14 cellular contexts compared by ENCODE assay signal in the genomic region with DNA sequence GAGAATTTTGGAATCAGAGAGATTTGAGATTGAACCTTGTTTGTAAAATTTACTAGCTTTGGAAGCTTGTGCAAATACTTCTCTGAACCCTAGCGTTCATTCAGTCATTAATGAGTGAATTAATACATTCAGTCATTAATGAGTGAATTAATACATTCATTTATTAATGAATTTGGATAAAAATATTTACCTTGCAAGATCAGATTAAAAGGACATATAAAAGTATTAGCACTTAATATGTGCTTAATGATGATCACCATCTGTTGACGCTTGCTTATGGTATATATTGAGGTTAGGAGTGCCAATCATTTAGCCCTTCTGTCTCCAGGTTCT. TPM values are rescaled to one million over a fixed set of nuclear protein-coding genes. Genes with fewer than 3 reads are reported as not detected.
A peak's percentile ranks its signal among the peaks of the same experiment; 100 is the strongest.
DNase-seq lines count a peak whose midpoint lies in the region; ATAC-seq, FAIRE-seq and TF ChIP-seq lines count a peak whose summit lies in the region.
"Had no signal": no experiment of that assay in that cellular context is flagged by ENCODE, and none has a peak within 500 bp of the region (broad histone marks: within the 10 kb centered on the region; RNA-seq: fewer than 3 reads in every experiment).

No MANE protein-coding gene starts in this region.

- peaks cover 12% of the 10 kb centered on the region for H3K36me3 Mint-ChIP-seq in CD4-positive, CD25-positive, alpha-beta regulatory T cell
- H3K36me3 Mint-ChIP-seq in nephron progenitor cell (ENCODE audit: low read depth) = peaks cover 41% of the 10 kb centered on the region
- H3K36me3 Mint-ChIP-seq: natural killer cell had no signal

- no peaks in the 10 kb centered on the region for H3K9me3 Mint-ChIP-seq in CD4-positive, CD25-positive, alpha-beta regulatory T cell
- peaks cover 26% of the 10 kb centered on the region for H3K9me3 Mint-ChIP-seq in nephron progenitor cell
- H3K9me3 Mint-ChIP-seq: activated naive CD8-positive, alpha-beta T cell treated with anti-CD3 and anti-CD28 coated beads, Interleukin-2, amount 50 U/mL, for 24 hours; natural killer cell; T-helper 2 cell treated with Interferon-gamma antibody and Interleukin-4, amounts not matched to agents 5 μg/mL and 100 μg/mL, for 36 hours had no signal

- no peak for ATAC-seq in CD4-positive, CD25-positive, alpha-beta regulatory T cell (ENCODE audit: low read depth in 2 of 2)
- no peak for ATAC-seq in GM21381 (IDR thresholded peaks at IDR 0.05; ENCODE audit: unreplicated experiment)
- ATAC-seq: activated naive CD8-positive, alpha-beta T cell treated with anti-CD3 and anti-CD28 coated beads, Interleukin-2, amount 50 U/mL, for 24 hours had no signal

- H3K27ac Mint-ChIP-seq in CD4-positive, CD25-positive, alpha-beta regulatory T cell = no peak overlapping the region
- peak overlapping the region; percentile 86 for H3K27ac Mint-ChIP-seq in nephron progenitor cell
- H3K27ac Mint-ChIP-seq: activated naive CD8-positive, alpha-beta T cell treated with anti-CD3 and anti-CD28 coated beads, Interleukin-2, amount 50 U/mL, for 24 hours; T-helper 2 cell treated with Interferon-gamma antibody and Interleukin-4, amounts not matched to agents 5 μg/mL and 100 μg/mL, for 36 hours had no signal

- no peaks in the 10 kb centered on the region for H3K27me3 Mint-ChIP-seq in CD4-positive, CD25-positive, alpha-beta regulatory T cell
- no peaks in the 10 kb centered on the region for H3K27me3 Mint-ChIP-seq in nephron progenitor cell (ENCODE audit: low read depth, poor library complexity)
- H3K27me3 Mint-ChIP-seq: activated naive CD8-positive, alpha-beta T cell treated with anti-CD3 and anti-CD28 coated beads, Interleukin-2, amount 50 U/mL, for 24 hours had no signal

- FAIRE-seq in colon (lab: Jason Lieb, UNC) (peak; percentile 5), kidney (lab: Jason Lieb, UNC) (no peak)

- H3K4me3 Mint-ChIP-seq in CD4-positive, CD25-positive, alpha-beta regulatory T cell = no peak overlapping the region
- H3K4me3 Mint-ChIP-seq in nephron progenitor cell = no peak overlapping the region
- H3K4me3 Mint-ChIP-seq: activated naive CD8-positive, alpha-beta T cell treated with anti-CD3 and anti-CD28 coated beads, Interleukin-2, amount 50 U/mL, for 24 hours; natural killer cell; T-helper 2 cell treated with Interferon-gamma antibody and Interleukin-4, amounts not matched to agents 5 μg/mL and 100 μg/mL, for 36 hours had no signal

- peaks cover 56 to 89% (median 76%) of the 10 kb centered on the region in 4 donors for H3K4me1 Mint-ChIP-seq in CD4-positive, CD25-positive, alpha-beta regulatory T cell
- peaks cover 35% of the 10 kb centered on the region for H3K4me1 Mint-ChIP-seq in nephron progenitor cell

- DNase-seq in CD4-positive, CD25-positive, alpha-beta regulatory T cell = no peak
- DNase-seq in nephron progenitor cell = no peak
- no peak for DNase-seq in GM20000 (ENCODE audit: low spot score)
- DNase-seq in GM03348 (ENCODE audit: low spot score) = no peak
- no peak for DNase-seq in kidney
- DNase-seq: activated naive CD8-positive, alpha-beta T cell treated with anti-CD3 and anti-CD28 coated beads, Interleukin-2, amount 50 U/mL, for 24 hours; DMS79 treated with DMSO at 0.1 percent for 48 hours; natural killer cell; NCI-H1048; stimulated activated CD4-positive, alpha-beta T cell treated with anti-CD3 and anti-CD28 coated beads, Interleukin-1b, Interleukin-23, amount 100 ng/mL, for 48 hours had no signal

- H3K9ac ChIP-seq in HUES48 (ENCODE audit: low read depth, low read length) = no peak overlapping the region; the same call in 1 of the 2 replicates
- H3K9ac ChIP-seq in kidney (ENCODE audit: low read length in 2 of 2) = no peak overlapping the region

- peaks cover 90% of the 10 kb centered on the region for H3K4me1 ChIP-seq in CD4-positive, CD25-positive, alpha-beta regulatory T cell (ENCODE audit: control insufficient read depth, insufficient read depth, low read length, poor library complexity, severe bottlenecking)
- H3K4me1 ChIP-seq in HUES48 (ENCODE audit: control insufficient read depth, insufficient read depth, low read length) (peaks cover 17% of the 10 kb centered on the region), kidney (ENCODE audit: control insufficient read depth in 1 of 2, insufficient read depth in 1 of 2, low read depth in 1 of 2, low read length in 2 of 2) (peaks cover 14 to 17% of the 10 kb centered on the region in 2 donors)

- no peaks in the 10 kb centered on the region for H3K9me3 ChIP-seq in CD4-positive, CD25-positive, alpha-beta regulatory T cell (ENCODE audit: control insufficient read depth in 2 of 2, low read length in 2 of 2)
- H3K9me3 ChIP-seq in HUES48 (ENCODE audit: control insufficient read depth, insufficient read depth, low read length) (no peaks in the 10 kb centered on the region), kidney (ENCODE audit: control insufficient read depth in 1 of 2, low read length in 2 of 2) (no peaks in the 10 kb centered on the region)

- H3K36me3 ChIP-seq in CD4-positive, CD25-positive, alpha-beta regulatory T cell (ENCODE audit: control insufficient read depth, insufficient read depth, low read length) = peaks cover 4% of the 10 kb centered on the region
- no peaks in the 10 kb centered on the region for H3K36me3 ChIP-seq in HUES48 (ENCODE audit: control insufficient read depth, insufficient read depth, low read length)
- no peaks in the 10 kb centered on the region for H3K36me3 ChIP-seq in kidney (ENCODE audit: control insufficient read depth in 1 of 2, insufficient read depth in 2 of 2, low read length in 2 of 2)

- TF ChIP-seq CTCF in nephron progenitor cell (IDR thresholded peaks at IDR 0.05) (no peak), GM20000 (IDR thresholded peaks at IDR 0.05; ENCODE audit: extremely low read depth, missing control alignments) (no peak), kidney (IDR thresholded peaks at IDR 0.05; ENCODE audit: borderline replicate concordance, extremely low read depth, insufficient read depth) (no peak)

- H3K27me3 ChIP-seq in CD4-positive, CD25-positive, alpha-beta regulatory T cell (ENCODE audit: control insufficient read depth, insufficient read depth, low read length) = no peaks in the 10 kb centered on the region
- no peaks in the 10 kb centered on the region for H3K27me3 ChIP-seq in HUES48 (ENCODE audit: control insufficient read depth, insufficient read depth, low read length)

- no peak overlapping the region for H3K27ac ChIP-seq in CD4-positive, CD25-positive, alpha-beta regulatory T cell (ENCODE audit: insufficient read depth, low read length, poor library complexity, severe bottlenecking)
- H3K27ac ChIP-seq in HUES48 (ENCODE audit: low read depth, low read length) = peak overlapping the region; percentile 76
- no peak overlapping the region for H3K27ac ChIP-seq in kidney (ENCODE audit: low read depth in 2 of 2, low read length in 2 of 2)

- peak overlapping the region; percentile 16 for H3K4me3 ChIP-seq in CD4-positive, CD25-positive, alpha-beta regulatory T cell (ENCODE audit: low read depth, low read length)
- H3K4me3 ChIP-seq in HUES48 (ENCODE audit: low read depth, low read length) (no peak overlapping the region), kidney (ENCODE audit: low read length in 2 of 2) (no peak overlapping the region)

- intact Hi-C loops in kidney (cut with DNase I) = no loop called here

RNA-seq across cellular contexts. Expression of a gene that starts 26.9 kb away (rescaled TPM):
- total RNA-seq in CD4-positive, CD25-positive, alpha-beta regulatory T cell = 293 TPM
- 10 to 100 TPM; 83.7 to 92.7 (median 89.7) TPM for polyA plus RNA-seq in CD4-positive, CD25-positive, alpha-beta regulatory T cell
- total RNA-seq in kidney = 53.6 TPM
- polyA plus RNA-seq in kidney (ENCODE audit: insufficient read depth, low read depth, low replicate concordance) = 13.0 TPM
